Comparison of ENCODE assay signal across 8 cellular contexts in genomic region chr17:32127156-32127897, GRCh38. TPM values are rescaled to one million over a fixed set of nuclear protein-coding genes. Genes with fewer than 3 reads are reported as not detected.
A peak's percentile ranks its signal among the peaks of the same experiment; 100 is the strongest.
DNase-seq lines count a peak whose midpoint lies in the region; TF ChIP-seq lines count a peak whose summit lies in the region.

No MANE protein-coding gene starts in this region.

- no peak for TF ChIP-seq CTCF in transverse colon (IDR thresholded peaks at IDR 0.05)

- peak overlapping the region; percentile 91 for H2AFZ ChIP-seq in trophoblast cell (ENCODE audit: insufficient read depth, low read length, poor library complexity)

- peaks cover 2% of the 10 kb centered on the region for H3K79me2 ChIP-seq in trophoblast cell (ENCODE audit: control insufficient read depth, insufficient read depth, low read length, poor library complexity)

- DNase-seq in GDM1 (lab: John Stamatoyannopoulos, UW) (peak; percentile 73), HCEC 1CT (peak; percentile 75), MV-4-11 (lab: John Stamatoyannopoulos, UW) (peak; percentile 78), SW 1271 (lab: John Stamatoyannopoulos, UW) (peak; percentile 36 to 62), cardiac septum (ENCODE audit: low spot score) (peak; percentile 94), trophoblast cell (peak; percentile 53 to 70), transverse colon (peak; percentile 89)
- DNase-seq in activated naive CD8-positive, alpha-beta T cell treated with anti-CD3 and anti-CD28 coated beads, Interleukin-2, amount 50 U/mL, for 16 hours (ENCODE audit: low read depth, low spot score): peak; percentile 46

- peak overlapping the region; percentile 55 for H4K91ac ChIP-seq in trophoblast cell (ENCODE audit: low read depth, low read length)

- no peak overlapping the region for H2AK5ac ChIP-seq in trophoblast cell (ENCODE audit: low read length)

- WGBS in trophoblast cell (ENCODE audit: extremely low coverage, insufficient coverage, insufficient read length): no CpG with 5 or more reads among the region's 25 CpGs
- 1% methylated on average over 25 of the region's 25 CpGs; no CpG with 5 or more reads in 1 of the 2 donors for WGBS in transverse colon (ENCODE audit: low coverage in 1 of 2), 2 donors

- H2BK5ac ChIP-seq in trophoblast cell (ENCODE audit: low read depth, low read length, poor library complexity): no peak overlapping the region

- H3K9me3 ChIP-seq in trophoblast cell (ENCODE audit: insufficient read depth, low read depth, low read length) (no peaks in the 10 kb centered on the region), transverse colon (no peaks in the 10 kb centered on the region)

- no peak overlapping the region for H3K4ac ChIP-seq in trophoblast cell (ENCODE audit: low read depth, low read length)

- H3K14ac ChIP-seq in trophoblast cell (ENCODE audit: low read length): peak overlapping the region; percentile 65

- peak overlapping the region; percentile 87 for H4K8ac ChIP-seq in trophoblast cell (ENCODE audit: low read depth, low read length)

- in situ Hi-C loops in transverse colon (cut with MboI; ENCODE audit: low pct_ligation_motif_present in 1 of 4, low pct_unique_long_range_greater_than_20kb in 1 of 4, low sequenced_read_pairs in 3 of 4): no loop called here

- H3K4me3 ChIP-seq in trophoblast cell (ENCODE audit: low read depth, low read length): peak overlapping the region; percentile 67
- peak overlapping the region; percentile 22 to 81 (median 49) for H3K4me3 ChIP-seq in transverse colon

- H3K4me2 ChIP-seq in trophoblast cell (ENCODE audit: low read length): peak overlapping the region; percentile 74

- H3K18ac ChIP-seq in trophoblast cell (ENCODE audit: low read length): peak overlapping the region; percentile 33

- H3K27me3 ChIP-seq in trophoblast cell (ENCODE audit: insufficient read depth, low read length) (no peaks in the 10 kb centered on the region), transverse colon (no peaks in the 10 kb centered on the region)

- H4K12ac ChIP-seq in trophoblast cell (ENCODE audit: low read depth, low read length): peak overlapping the region; percentile 47

- H3K27ac ChIP-seq in trophoblast cell (ENCODE audit: low read depth, low read length): no peak overlapping the region
- peak overlapping the region; percentile 82 to 93 (median 88) for H3K27ac ChIP-seq in transverse colon

- intact Hi-C loops in cardiac septum (cut with DNase I) (no loop called here), transverse colon (cut with DNase I; ENCODE audit: low total_unique reads) (no loop called here)

- peak; percentile 64 for TF ChIP-seq POLR2A in transverse colon (IDR thresholded peaks at IDR 0.05)

- H3K23ac ChIP-seq in trophoblast cell (ENCODE audit: low read length): no peak overlapping the region

- H2BK12ac ChIP-seq in trophoblast cell (ENCODE audit: low read length): peak overlapping the region; percentile 16

- no peak overlapping the region for H3K9ac ChIP-seq in trophoblast cell (ENCODE audit: low read length)

- TF ChIP-seq EP300 in transverse colon (IDR thresholded peaks at IDR 0.05; ENCODE audit: low read depth): no peak

- H2BK120ac ChIP-seq in trophoblast cell (ENCODE audit: insufficient read depth, low read length, poor library complexity): no peak overlapping the region

- H3K4me1 ChIP-seq in trophoblast cell (ENCODE audit: control insufficient read depth in 1 of 2, insufficient read depth in 2 of 2, low read length in 2 of 2) (no peaks in the 10 kb centered on the region), transverse colon (peaks cover 9 to 36% (median 15%) of the 10 kb centered on the region in 4 donors)

- peaks cover 3% of the 10 kb centered on the region for H3K79me1 ChIP-seq in trophoblast cell (ENCODE audit: low read length)

- H3K36me3 ChIP-seq in trophoblast cell (ENCODE audit: control insufficient read depth in 1 of 2, insufficient read depth in 2 of 2, low read length in 2 of 2): no peaks in the 10 kb centered on the region
- no peaks in the 10 kb centered on the region for H3K36me3 ChIP-seq in transverse colon

RNA-seq across cellular contexts. Expression of gene RHOT1, which starts 15.0 kb away (rescaled TPM):
- total RNA-seq in cardiac septum: 39.4 TPM
- polyA plus RNA-seq in trophoblast cell (2013): 16.1 and 16.6 TPM in 2 replicates
- total RNA-seq in transverse colon: 10 to 100 TPM; 10.5 to 43.3 (median 30.8) TPM
